Comparison of ENCODE assay signal across 8 cellular contexts in the genomic region with DNA sequence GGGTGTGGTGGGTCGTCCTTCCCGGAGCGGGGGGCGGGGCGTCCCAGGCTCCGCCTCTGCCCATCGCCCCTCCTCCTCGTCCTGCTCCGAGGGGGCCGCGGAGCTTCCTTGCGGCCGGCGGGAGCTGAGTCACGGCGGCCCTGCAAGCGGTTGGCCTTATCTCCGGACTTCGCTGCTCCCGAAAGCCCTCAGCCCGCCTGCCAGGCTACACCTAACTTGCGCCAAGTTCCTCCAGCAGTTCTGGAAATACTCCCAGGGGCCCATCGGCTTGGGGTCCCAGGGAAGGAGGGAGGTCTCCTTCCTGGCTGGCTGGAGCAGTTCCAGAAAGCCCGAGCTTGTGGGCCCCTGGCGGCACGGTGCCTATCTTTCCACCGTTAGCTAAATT. TPM values are rescaled to one million over a fixed set of nuclear protein-coding genes. Genes with fewer than 3 reads are reported as not detected.
DNase-seq lines count a peak whose midpoint lies in the region; ATAC-seq and TF ChIP-seq lines count a peak whose summit lies in the region.

No MANE protein-coding gene starts in this region.

- peak overlapping the region; percentile 97 for H3K9ac ChIP-seq in KMS-11
- no peak overlapping the region for H3K9ac ChIP-seq in SU-DHL-6 (ENCODE audit: low read length)

- no peaks in the 10 kb centered on the region for H4K20me1 ChIP-seq in KMS-11 (ENCODE audit: insufficient read depth)
- no peaks in the 10 kb centered on the region for H4K20me1 ChIP-seq in SU-DHL-6 (ENCODE audit: low read depth, low read length)

- no peaks in the 10 kb centered on the region for H3K9me3 ChIP-seq in SU-DHL-6 (ENCODE audit: insufficient read depth, low read length)

- ATAC-seq in GM21717 (IDR thresholded peaks at IDR 0.05; ENCODE audit: unreplicated experiment) (peak; percentile 79), left ventricle myocardium superior (peak; percentile 87)

- H3K9me2 ChIP-seq in SU-DHL-6 (replicated peaks; ENCODE audit: insufficient read depth, low read length), result no peaks in the 10 kb centered on the region

- H3K4me3 ChIP-seq in KMS-11 (IDR thresholded peaks at IDR 0.05; ENCODE audit: insufficient read depth, low read depth, low read length), result no peak overlapping the region
- no peak overlapping the region for H3K4me3 ChIP-seq in SU-DHL-6 (ENCODE audit: insufficient read depth, low read length, poor library complexity, severe bottlenecking)

- peaks cover 32% of the 10 kb centered on the region for H3K4me1 ChIP-seq in KMS-11 (ENCODE audit: low read depth, poor library complexity, severe bottlenecking)

- intact Hi-C loops in left ventricle myocardium superior (cut with micrococcal nuclease), result no loop called here

- no peaks in the 10 kb centered on the region for H3F3A ChIP-seq in SU-DHL-6 (ENCODE audit: insufficient read depth)

- TF ChIP-seq CTCF in KMS-11 (conservative IDR thresholded peaks at IDR 0.05; ENCODE audit: low read depth, low read length), result no peak
- TF ChIP-seq CTCF in SU-DHL-6 (IDR thresholded peaks at IDR 0.05; ENCODE audit: insufficient read depth, low read length, poor library complexity, severe bottlenecking), result no peak

- no peaks in the 10 kb centered on the region for H3K36me3 ChIP-seq in KMS-11 (ENCODE audit: insufficient read depth)
- no peaks in the 10 kb centered on the region for H3K36me3 ChIP-seq in SU-DHL-6 (ENCODE audit: low read length)

- H3K27ac ChIP-seq in KMS-11, result peak overlapping the region; percentile 85
- H3K27ac ChIP-seq in SU-DHL-6 (ENCODE audit: low read depth, low read length), result no peak overlapping the region
- H3K27ac ChIP-seq in angular gyrus (ENCODE audit: low read depth, low read length), result peak overlapping the region; percentile 97

- peak overlapping the region; percentile 85 for H2AFZ ChIP-seq in KMS-11 (ENCODE audit: low read depth)
- H2AFZ ChIP-seq in SU-DHL-6 (ENCODE audit: low read depth, low read length, severe bottlenecking), result peak overlapping the region; percentile 44

- DNase-seq in EL (peak; percentile 91), left ventricle myocardium superior (peak; percentile 95), pulmonary artery endothelial cell (ENCODE audit: low read depth, low spot score) (peak; percentile 68), DMS79 (lab: John Stamatoyannopoulos, UW) (no peak)

- H3K79me2 ChIP-seq in KMS-11 (ENCODE audit: insufficient read depth, low read depth) (no peaks in the 10 kb centered on the region), SU-DHL-6 (ENCODE audit: insufficient read depth, low read length) (no peaks in the 10 kb centered on the region)

- H3K4me2 ChIP-seq in KMS-11 (peak overlapping the region; percentile 86), SU-DHL-6 (ENCODE audit: low read depth, low read length, poor library complexity, severe bottlenecking) (peak overlapping the region; percentile 39)

- H3K27me3 ChIP-seq in KMS-11 (ENCODE audit: insufficient read depth, low read depth), result no peaks in the 10 kb centered on the region
- H3K27me3 ChIP-seq in SU-DHL-6 (ENCODE audit: low read length), result no peaks in the 10 kb centered on the region

RNA-seq across cellular contexts. Expression of gene CDKN2AIPNL, which starts 54.2 kb away (rescaled TPM):
- total RNA-seq in left ventricle myocardium superior (46.0 TPM), pulmonary artery endothelial cell (49.1 and 60.0 TPM in 2 replicates)

RNA-seq across cellular contexts. Expression of gene JADE2, which starts 59.6 kb away (rescaled TPM):
- total RNA-seq in left ventricle myocardium superior (28.7 TPM), pulmonary artery endothelial cell (23.7 and 29.7 TPM in 2 replicates)
